Comparison of ENCODE assay signal across 39 cellular contexts in genomic region chrX:75295641-75296040, GRCh38.
"Had no signal": no experiment of that assay in that cellular context is flagged by ENCODE, and none has a peak within 500 bp of the region (broad histone marks: within the 10 kb centered on the region; RNA-seq: fewer than 3 reads in every experiment).

No MANE protein-coding gene starts in this region.

- FAIRE-seq: bronchial epithelial cell had no signal

- H3K4me1 ChIP-seq: adrenal gland, body of pancreas, breast epithelium had no signal

- H3K9me3 ChIP-seq: adrenal gland, ascending aorta, body of pancreas, breast epithelium had no signal

- H3K36me3 ChIP-seq: adrenal gland, ascending aorta, brain microvascular endothelial cell, breast epithelium, cardiac muscle cell had no signal

- H3K27me3 ChIP-seq: adrenal gland, ascending aorta, body of pancreas, brain microvascular endothelial cell, cardiac muscle cell had no signal

- H3K4me3 Mint-ChIP-seq: activated naive CD4-positive, alpha-beta T cell treated with anti-CD3 and anti-CD28 coated beads for 36 hours; activated naive CD4-positive, alpha-beta T cell treated with anti-CD3 and anti-CD28 coated beads, Interleukin-2, amount 10 ng/mL, durations not matched to agents 7 days and 5 days; activated naive CD4-positive, alpha-beta T cell treated with anti-CD3 and anti-CD28 coated beads, Interleukin-2, amount 50 U/mL, for 24 hours; activated naive CD8-positive, alpha-beta T cell; activated naive CD8-positive, alpha-beta T cell treated with anti-CD3 and anti-CD28 coated beads for 36 hours; activated naive CD8-positive, alpha-beta T cell treated with anti-CD3 and anti-CD28 coated beads, Interleukin-2, amount 10 ng/mL, durations not matched to agents 7 days and 5 days; activated naive CD8-positive, alpha-beta T cell treated with anti-CD3 and anti-CD28 coated beads, Interleukin-2, amount 50 U/mL, for 24 hours; activated T-cell treated with anti-CD3 and anti-CD28 coated beads, Interleukin-2, amount 50 U/mL, for 24 hours; activated T-cell treated with anti-CD3 and anti-CD28 coated beads, Interleukin-2, amount 50 U/mL, for 4 hours; activated T-cell treated with anti-CD3 and anti-CD28 coated beads, Interleukin-2, amount 50 U/mL, for 72 hours; activated T-helper 1 cell treated with anti-CD3 and anti-CD28 coated beads, Interleukin-12 subunit alpha, Interleukin-12 subunit beta, Interleukin-2, Interleukin-4 antibody, amounts not matched to agents 30 ng/mL and 10 ng/mL and 1 ng/mL, durations not matched to agents 14 hours and 24 hours and 36 hours; activated T-helper 17 cell treated with anti-CD3 and anti-CD28 coated beads, Interleukin-2, amount 50 U/mL, for 72 hours; brain; central memory CD8-positive, alpha-beta T cell had no signal

- DNase-seq: activated effector memory CD4-positive, alpha-beta T cell treated with anti-CD3 and anti-CD28 coated beads, Interleukin-2, amount 50 U/mL, for 16 hours; activated effector memory CD4-positive, alpha-beta T cell treated with Interleukin-2 at 50 U/mL for 16 hours; activated gamma-delta T cell; activated gamma-delta T cell treated with Interleukin-2 at 50 U/mL for 16 hours; activated naive CD4-positive, alpha-beta T cell; activated naive CD4-positive, alpha-beta T cell treated with anti-CD3 and anti-CD28 coated beads for 36 hours; activated naive CD4-positive, alpha-beta T cell treated with anti-CD3 and anti-CD28 coated beads, Interleukin-2, amount 10 ng/mL, durations not matched to agents 7 days and 5 days; activated naive CD4-positive, alpha-beta T cell treated with anti-CD3 and anti-CD28 coated beads, Interleukin-2, amount 50 U/mL, for 16 hours; activated naive CD4-positive, alpha-beta T cell treated with Interleukin-2 at 50 U/mL for 16 hours; activated naive CD8-positive, alpha-beta T cell treated with anti-CD3 and anti-CD28 coated beads for 36 hours; activated naive CD8-positive, alpha-beta T cell treated with anti-CD3 and anti-CD28 coated beads, Interleukin-2, amount 10 ng/mL, durations not matched to agents 7 days and 5 days; activated naive CD8-positive, alpha-beta T cell treated with anti-CD3 and anti-CD28 coated beads, Interleukin-2, amount 50 U/mL, for 24 hours; activated T-cell treated with anti-CD3 and anti-CD28 coated beads, Interleukin-2, amount 50 U/mL, for 1 hour; activated T-cell treated with anti-CD3 and anti-CD28 coated beads, Interleukin-2, amount 50 U/mL, for 24 hours; activated T-cell treated with anti-CD3 and anti-CD28 coated beads, Interleukin-2, amount 50 U/mL, for 4 hours; activated T-cell treated with anti-CD3 and anti-CD28 coated beads, Interleukin-2, amount 50 U/mL, for 48 hours; activated T-cell treated with anti-CD3 and anti-CD28 coated beads, Interleukin-2, amount 50 U/mL, for 72 hours; adrenal gland; amniotic stem cell; amygdala; anterior cingulate cortex; aorta; body of pancreas; brain microvascular endothelial cell; caudate nucleus; central memory CD4-positive, alpha-beta T cell; cerebellar nuclear complex had no signal

- H3K27me3 Mint-ChIP-seq: activated naive CD4-positive, alpha-beta T cell treated with anti-CD3 and anti-CD28 coated beads, Interleukin-2, amount 10 ng/mL, durations not matched to agents 7 days and 5 days; activated naive CD4-positive, alpha-beta T cell treated with anti-CD3 and anti-CD28 coated beads, Interleukin-2, amount 50 U/mL, for 24 hours; activated naive CD8-positive, alpha-beta T cell; activated naive CD8-positive, alpha-beta T cell treated with anti-CD3 and anti-CD28 coated beads for 36 hours; activated naive CD8-positive, alpha-beta T cell treated with anti-CD3 and anti-CD28 coated beads, Interleukin-2, amount 10 ng/mL, durations not matched to agents 7 days and 5 days; activated naive CD8-positive, alpha-beta T cell treated with anti-CD3 and anti-CD28 coated beads, Interleukin-2, amount 50 U/mL, for 24 hours; activated T-helper 17 cell treated with anti-CD3 and anti-CD28 coated beads, Interleukin-2, amount 50 U/mL, for 72 hours; brain; central memory CD8-positive, alpha-beta T cell had no signal

- H3K4me3 ChIP-seq: adrenal gland, ascending aorta, body of pancreas, breast epithelium, cardiac muscle cell had no signal

- H3K4me1 Mint-ChIP-seq: activated naive CD4-positive, alpha-beta T cell treated with anti-CD3 and anti-CD28 coated beads, Interleukin-2, amount 10 ng/mL, durations not matched to agents 7 days and 5 days; activated naive CD8-positive, alpha-beta T cell treated with anti-CD3 and anti-CD28 coated beads, Interleukin-2, amount 10 ng/mL, durations not matched to agents 7 days and 5 days had no signal

- ATAC-seq: activated naive CD4-positive, alpha-beta T cell treated with anti-CD3 and anti-CD28 coated beads, Interleukin-2, amount 50 U/mL, for 72 hours; activated naive CD8-positive, alpha-beta T cell treated with anti-CD3 and anti-CD28 coated beads, Interleukin-2, amount 50 U/mL, for 24 hours; activated T-cell treated with anti-CD3 and anti-CD28 coated beads, Interleukin-2, amount 50 U/mL, for 4 hours; activated T-cell treated with anti-CD3 and anti-CD28 coated beads, Interleukin-2, amount 50 U/mL, for 72 hours; activated T-helper 17 cell treated with anti-CD3 and anti-CD28 coated beads, Interleukin-2, amount 50 U/mL, for 72 hours; body of pancreas had no signal

- H3K9me3 Mint-ChIP-seq: activated naive CD4-positive, alpha-beta T cell treated with anti-CD3 and anti-CD28 coated beads for 36 hours; activated naive CD4-positive, alpha-beta T cell treated with anti-CD3 and anti-CD28 coated beads, Interleukin-2, amount 10 ng/mL, durations not matched to agents 7 days and 5 days; activated naive CD4-positive, alpha-beta T cell treated with anti-CD3 and anti-CD28 coated beads, Interleukin-2, amount 50 U/mL, for 24 hours; activated naive CD4-positive, alpha-beta T cell treated with anti-CD3 and anti-CD28 coated beads, Interleukin-2, amount 50 U/mL, for 72 hours; activated naive CD8-positive, alpha-beta T cell treated with anti-CD3 and anti-CD28 coated beads for 36 hours; activated naive CD8-positive, alpha-beta T cell treated with anti-CD3 and anti-CD28 coated beads, Interleukin-2, amount 10 ng/mL, durations not matched to agents 7 days and 5 days; activated naive CD8-positive, alpha-beta T cell treated with anti-CD3 and anti-CD28 coated beads, Interleukin-2, amount 50 U/mL, for 24 hours; activated T-cell treated with anti-CD3 and anti-CD28 coated beads, Interleukin-2, amount 50 U/mL, for 24 hours; activated T-cell treated with anti-CD3 and anti-CD28 coated beads, Interleukin-2, amount 50 U/mL, for 4 hours; activated T-cell treated with anti-CD3 and anti-CD28 coated beads, Interleukin-2, amount 50 U/mL, for 72 hours; activated T-helper 1 cell treated with anti-CD3 and anti-CD28 coated beads, Interleukin-12 subunit alpha, Interleukin-12 subunit beta, Interleukin-2, Interleukin-4 antibody, amounts not matched to agents 30 ng/mL and 10 ng/mL and 1 ng/mL, durations not matched to agents 14 hours and 24 hours and 36 hours; activated T-helper 17 cell treated with anti-CD3 and anti-CD28 coated beads, Interleukin-2, amount 50 U/mL, for 72 hours; activated T-helper 2 cell treated with anti-CD3 and anti-CD28 coated beads, Interferon-gamma antibody, Interleukin-2, Interleukin-4, amounts not matched to agents 10 μg/mL and 5 μg/mL and 100 μg/mL, durations not matched to agents 14 hours and 24 hours and 36 hours; brain; central memory CD8-positive, alpha-beta T cell had no signal

- H3K27ac Mint-ChIP-seq: activated naive CD4-positive, alpha-beta T cell treated with anti-CD3 and anti-CD28 coated beads for 36 hours; activated naive CD4-positive, alpha-beta T cell treated with anti-CD3 and anti-CD28 coated beads, Interleukin-2, amount 10 ng/mL, durations not matched to agents 7 days and 5 days; activated naive CD4-positive, alpha-beta T cell treated with anti-CD3 and anti-CD28 coated beads, Interleukin-2, amount 50 U/mL, for 24 hours; activated naive CD4-positive, alpha-beta T cell treated with anti-CD3 and anti-CD28 coated beads, Interleukin-2, amount 50 U/mL, for 72 hours; activated naive CD8-positive, alpha-beta T cell treated with anti-CD3 and anti-CD28 coated beads for 36 hours; activated naive CD8-positive, alpha-beta T cell treated with anti-CD3 and anti-CD28 coated beads, Interleukin-2, amount 10 ng/mL, durations not matched to agents 7 days and 5 days; activated naive CD8-positive, alpha-beta T cell treated with anti-CD3 and anti-CD28 coated beads, Interleukin-2, amount 50 U/mL, for 24 hours; activated T-cell treated with anti-CD3 and anti-CD28 coated beads, Interleukin-2, amount 50 U/mL, for 24 hours; activated T-cell treated with anti-CD3 and anti-CD28 coated beads, Interleukin-2, amount 50 U/mL, for 72 hours; activated T-helper 1 cell treated with anti-CD3 and anti-CD28 coated beads, Interleukin-12 subunit alpha, Interleukin-12 subunit beta, Interleukin-2, Interleukin-4 antibody, amounts not matched to agents 30 ng/mL and 10 ng/mL and 1 ng/mL, durations not matched to agents 14 hours and 24 hours and 36 hours; activated T-helper 17 cell treated with anti-CD3 and anti-CD28 coated beads, Interleukin-2, amount 50 U/mL, for 72 hours; activated T-helper 2 cell treated with anti-CD3 and anti-CD28 coated beads, Interferon-gamma antibody, Interleukin-2, Interleukin-4, amounts not matched to agents 10 μg/mL and 5 μg/mL and 100 μg/mL, durations not matched to agents 14 hours and 24 hours and 36 hours had no signal

- H3K27ac ChIP-seq: adrenal gland, ascending aorta, body of pancreas, brain microvascular endothelial cell, breast epithelium, cardiac muscle cell had no signal
